ENCODE assay signal across 8 cellular contexts in the genomic region with DNA sequence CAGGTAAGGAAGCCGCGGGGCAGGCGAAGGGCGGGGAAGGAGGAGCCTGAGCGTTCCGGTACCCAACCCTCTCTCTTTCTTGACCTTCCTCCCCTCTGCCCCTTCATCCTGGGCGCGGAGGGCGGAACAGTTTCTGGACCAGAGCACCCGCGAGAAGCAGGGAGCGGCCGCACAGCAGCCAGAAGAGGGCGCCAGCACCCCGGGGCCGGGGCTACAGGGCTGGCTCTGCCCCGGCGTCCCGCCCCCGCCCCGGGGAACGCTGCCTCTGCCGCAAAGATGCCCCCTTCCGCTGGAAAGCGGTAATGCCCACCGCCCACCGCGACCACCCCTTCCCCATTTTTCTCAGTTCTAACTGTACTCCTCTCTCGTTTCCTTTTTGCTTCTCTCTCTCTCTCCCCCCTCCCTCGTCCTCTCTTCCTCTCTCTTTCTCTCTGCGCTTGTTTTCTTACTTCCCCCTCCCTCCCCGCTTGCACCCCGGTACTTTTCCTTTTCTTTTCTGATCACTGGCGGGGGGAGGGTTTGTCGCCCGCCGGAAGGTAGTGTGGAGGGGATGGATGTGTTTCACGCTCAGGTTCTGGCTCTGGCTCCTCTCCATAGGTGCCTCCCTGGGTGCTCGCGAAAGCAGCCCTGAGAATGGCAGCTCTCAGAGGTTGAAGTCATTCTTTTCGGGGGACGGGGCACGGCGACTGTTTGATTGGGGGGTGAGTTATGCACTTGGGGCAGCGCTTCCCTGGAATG. TPM values are rescaled to one million over a fixed set of nuclear protein-coding genes. Genes with fewer than 3 reads are reported as not detected.
A peak's percentile ranks its signal among the peaks of the same experiment; 100 is the strongest.
DNase-seq lines count a peak whose midpoint lies in the region; ATAC-seq and TF ChIP-seq lines count a peak whose summit lies in the region.

No MANE protein-coding gene starts in this region.

- peak; percentile 90 for ATAC-seq in GM19438 (IDR thresholded peaks at IDR 0.05; ENCODE audit: low read depth, unreplicated experiment)
- peak; percentile 73 for ATAC-seq in HG03558 (IDR thresholded peaks at IDR 0.05; ENCODE audit: extremely low read depth, unreplicated experiment)
- ATAC-seq in foreskin keratinocyte, result peak; percentile 88

- CTCF ChIA-PET in CD4-positive, alpha-beta memory T cell (lab: Charles Lee; ENCODE audit: partially characterized antibody), result interaction anchor here (0.7 to 14.8 kb wide), 26 partner anchors 13 to 266 kb away, joined by 3 to 291 read pairs (median 4); a partner anchor contains a TSS

- H3K9me3 Mint-ChIP-seq in CD4-positive, alpha-beta memory T cell, result peaks cover 0 to 13% (median 8%) of the 10 kb centered on the region in 8 donors

- H3K4me3 Mint-ChIP-seq in CD4-positive, alpha-beta memory T cell, result peak overlapping the region; percentile 95 to 100 (median 100)

- POLR2A ChIA-PET in CD4-positive, alpha-beta memory T cell (lab: Charles Lee; ENCODE audit: partially characterized antibody), result interaction anchor here (0.7 to 12.1 kb wide), 14 partner anchors 9 to 124 kb away, joined by 3 to 185 read pairs (median 6); a partner anchor contains a TSS

- no peaks in the 10 kb centered on the region for H3K36me3 ChIP-seq in CD4-positive, alpha-beta memory T cell (ENCODE audit: insufficient read depth, low read length)
- H3K36me3 ChIP-seq in neutrophil, result no peaks in the 10 kb centered on the region

- peak overlapping the region; percentile 85 for H3K27ac ChIP-seq in CD4-positive, alpha-beta memory T cell (ENCODE audit: low read depth, low read length)
- peak overlapping the region; percentile 62 for H3K27ac ChIP-seq in foreskin keratinocyte
- peak overlapping the region; percentile 79 for H3K27ac ChIP-seq in neutrophil
- peak overlapping the region; percentile 59 for H3K27ac ChIP-seq in substantia nigra (ENCODE audit: low read depth, low read length, poor library complexity, severe bottlenecking)

- H3K36me3 Mint-ChIP-seq in CD4-positive, alpha-beta memory T cell, result peaks cover 12 to 20% of the 10 kb centered on the region in 2 donors

- no peaks in the 10 kb centered on the region for H3K27me3 ChIP-seq in CD4-positive, alpha-beta memory T cell (ENCODE audit: insufficient read depth, low read length)
- H3K27me3 ChIP-seq in foreskin keratinocyte (no peaks in the 10 kb centered on the region), neutrophil (peaks cover 62% of the 10 kb centered on the region)

- peak overlapping the region; percentile 88 to 99 for H3K4me3 ChIP-seq in CD4-positive, alpha-beta memory T cell (ENCODE audit: low read length in 2 of 2)
- H3K4me3 ChIP-seq in neutrophil (ENCODE audit: low read depth in 1 of 2, low read length in 1 of 2), result peak overlapping the region; percentile 73 to 95

- peak overlapping the region; percentile 94 to 99 (median 98) for H3K27ac Mint-ChIP-seq in CD4-positive, alpha-beta memory T cell

- peak; percentile 89 to 93 (median 91) for DNase-seq in CD4-positive, alpha-beta memory T cell
- DNase-seq in OCI-M1 (lab: John Stamatoyannopoulos, UW) (peak; percentile 89), foreskin keratinocyte (peak in 1 of 2 donors; percentile 75), substantia nigra (lab: John Stamatoyannopoulos, UW) (peak in 48 of 49 donors; percentile 7 to 89 (median 74))
- DNase-seq in activated T-helper 9 cell treated with anti-CD3 and anti-CD28 coated beads, Interleukin-2, amount 50 U/mL, for 16 hours (ENCODE audit: low read depth), result peak; percentile 91

- peaks cover 38 to 71% (median 47%) of the 10 kb centered on the region in 4 donors for H3K4me1 Mint-ChIP-seq in CD4-positive, alpha-beta memory T cell

- no peaks in the 10 kb centered on the region for H3K9me3 ChIP-seq in CD4-positive, alpha-beta memory T cell (ENCODE audit: control insufficient read depth in 1 of 2, low read length in 2 of 2)
- no peaks in the 10 kb centered on the region for H3K9me3 ChIP-seq in neutrophil

- peak; percentile 99 for TF ChIP-seq CTCF in foreskin keratinocyte (conservative IDR thresholded peaks at IDR 0.05)
- peak; percentile 94 for TF ChIP-seq CTCF in neutrophil (IDR thresholded peaks at IDR 0.05)

- intact Hi-C loops in CD4-positive, alpha-beta memory T cell (cut with micrococcal nuclease), result loop anchor here (1.0 to 5.0 kb wide), 9 partner anchors 11 to 308 kb away; a partner anchor contains a TSS

- peaks cover 50% of the 10 kb centered on the region for H3K4me1 ChIP-seq in CD4-positive, alpha-beta memory T cell (ENCODE audit: insufficient read depth, low read length)
- H3K4me1 ChIP-seq in foreskin keratinocyte (peaks cover 26% of the 10 kb centered on the region), neutrophil (ENCODE audit: control insufficient read depth in 1 of 2, insufficient read depth in 1 of 2, low read depth in 1 of 2, low read length in 1 of 2) (peaks cover 23 to 25% of the 10 kb centered on the region in 2 experiments)

- no peaks in the 10 kb centered on the region for H3K27me3 Mint-ChIP-seq in CD4-positive, alpha-beta memory T cell

RNA-seq across cellular contexts. Expression of a gene that starts 13.1 kb away (rescaled TPM):
- total RNA-seq in CD4-positive, alpha-beta memory T cell, result 10 to 100 TPM; 19.8 to 23.0 TPM
- 1 to 10 TPM; 2.1 to 3.4 TPM for polyA plus RNA-seq in CD4-positive, alpha-beta memory T cell
- 6.8 and 7.5 TPM in 2 replicates for total RNA-seq in foreskin keratinocyte
- polyA plus RNA-seq in foreskin keratinocyte, result 3.5 and 4.9 TPM in 2 replicates
